In genomic region chr5:103467831-103468230, GRCh38 we compare ENCODE assay signal across 1 cellular context.
TF ChIP-seq lines count a peak whose summit lies in the region.

No MANE protein-coding gene starts in this region.

TF ChIP-seq in SK-N-SH treated with all-trans-retinoic acid at 6 μM for 48 hours, 23 proteins besides CTCF, POLR2A, EP300 and RAD21 (continued from another document):
- no peak for TF ChIP-seq POU6F1 (CRISPR knock-in tag; IDR thresholded peaks at IDR 0.05; ENCODE audit: borderline replicate concordance, low read depth)
- no peak for TF ChIP-seq CSRNP3 (CRISPR knock-in tag; IDR thresholded peaks at IDR 0.05)
- no peak for TF ChIP-seq ZFP3 (CRISPR knock-in tag; IDR thresholded peaks at IDR 0.05)
- TF ChIP-seq TCF4 (CRISPR knock-in tag; IDR thresholded peaks at IDR 0.05; ENCODE audit: borderline replicate concordance), result no peak
TF ChIP-seq in SK-N-SH treated with all-trans-retinoic acid at 6 μM for 48 hours: peak in this region for 0.
